2 cellular contexts compared by ENCODE assay signal in genomic region chr16:79653337-79654000, GRCh38.
TF ChIP-seq lines count a peak whose summit lies in the region.

No MANE protein-coding gene starts in this region.

TF ChIP-seq in SK-N-SH, 30 proteins besides CTCF, POLR2A, EP300 and RAD21:
- TF ChIP-seq ZBTB33 (IDR thresholded peaks at IDR 0.05; ENCODE audit: borderline replicate concordance, low read depth) (no peak), TEAD4 (IDR thresholded peaks at IDR 0.05; ENCODE audit: borderline replicate concordance, insufficient read depth) (no peak), MEF2A (IDR thresholded peaks at IDR 0.05; ENCODE audit: borderline replicate concordance, low read depth) (no peak), POLR2AphosphoS5 (IDR thresholded peaks at IDR 0.05; ENCODE audit: low read depth, low read length) (no peak), FOXM1 (IDR thresholded peaks at IDR 0.05; ENCODE audit: low read depth) (no peak), NRF1 (IDR thresholded peaks at IDR 0.05; ENCODE audit: low read depth, low read length) (no peak), GATA2 (CRISPR knock-in tag; IDR thresholded peaks at IDR 0.05) (0 out of 2 replicates have a peak, but pooled peaks have one; percentile 17), MXI1 (IDR thresholded peaks at IDR 0.05; ENCODE audit: low read depth, low read length) (no peak)

TF ChIP-seq in SK-N-SH treated with all-trans-retinoic acid at 6 μM for 48 hours, 23 proteins besides CTCF, POLR2A, EP300 and RAD21 (continued from another document):
- TF ChIP-seq PPARA (CRISPR knock-in tag; IDR thresholded peaks at IDR 0.05; ENCODE audit: borderline replicate concordance) (no peak), ARNTL (CRISPR knock-in tag; IDR thresholded peaks at IDR 0.05; ENCODE audit: borderline replicate concordance, low read depth) (no peak)
TF ChIP-seq in SK-N-SH treated with all-trans-retinoic acid at 6 μM for 48 hours: peak in this region for 0.
